Comparison of ENCODE assay signal across 8 cellular contexts in the genomic region with DNA sequence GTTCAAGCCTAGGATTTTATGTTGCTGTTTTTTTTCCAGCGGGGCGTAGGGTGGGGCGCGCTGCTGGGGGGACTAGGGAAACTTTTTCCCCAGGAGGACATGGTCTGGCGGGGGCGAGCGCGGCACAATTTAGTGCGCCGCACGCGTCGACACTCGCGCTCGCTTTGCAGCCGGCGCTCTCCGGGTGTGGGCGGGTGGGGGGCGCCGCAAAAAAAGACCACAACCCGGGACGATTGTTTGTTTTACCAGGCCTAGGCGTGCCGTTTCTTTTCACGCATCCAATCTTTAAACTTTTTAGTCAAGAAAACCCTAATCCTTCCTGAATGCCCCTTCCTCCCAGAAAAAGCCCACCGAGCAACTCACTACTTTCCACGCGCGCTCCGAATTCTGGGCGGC. TPM values are rescaled to one million over a fixed set of nuclear protein-coding genes. Genes with fewer than 3 reads are reported as not detected.
DNase-seq lines count a peak whose midpoint lies in the region; TF ChIP-seq lines count a peak whose summit lies in the region.

No MANE protein-coding gene starts in this region.

- peak overlapping the region; percentile 98 for H3K4me3 Mint-ChIP-seq in progenitor cell of endocrine pancreas (ENCODE audit: low read depth)

- H3K36me3 Mint-ChIP-seq in progenitor cell of endocrine pancreas (ENCODE audit: insufficient read depth) = peaks cover 36% of the 10 kb centered on the region

- no peaks in the 10 kb centered on the region for H3K27me3 Mint-ChIP-seq in progenitor cell of endocrine pancreas

- no peaks in the 10 kb centered on the region for H3K27me3 ChIP-seq in H7 (ENCODE audit: control insufficient read depth, insufficient read depth, low read length)
- peaks cover 9% of the 10 kb centered on the region for H3K27me3 ChIP-seq in WERI-Rb-1 (ENCODE audit: insufficient read depth, low read depth, severe bottlenecking)

- TF ChIP-seq CTCF in WERI-Rb-1 (IDR thresholded peaks at IDR 0.05; ENCODE audit: low read depth, low read length) (no peak), fibroblast of the aortic adventitia (IDR thresholded peaks at IDR 0.05; ENCODE audit: insufficient read depth, low read length) (no peak), progenitor cell of endocrine pancreas (IDR thresholded peaks at IDR 0.05; ENCODE audit: unreplicated experiment) (no peak)

- peak overlapping the region; percentile 89 for H3K27ac ChIP-seq in WERI-Rb-1

- H3K36me3 ChIP-seq in H7 (replicated peaks; ENCODE audit: control insufficient read depth, insufficient read depth, low read length) = peaks cover 18% of the 10 kb centered on the region
- peaks cover 3% of the 10 kb centered on the region for H3K36me3 ChIP-seq in WERI-Rb-1

- no peak for DNase-seq in H7
- DNase-seq in WERI-Rb-1 = no peak
- DNase-seq in fibroblast of the aortic adventitia (ENCODE audit: low read depth) = no peak
- no peak for DNase-seq in progenitor cell of endocrine pancreas (ENCODE audit: low spot score, unreplicated experiment)
- DNase-seq in inferior parietal cortex (ENCODE audit: extremely low spot score) = no peak
- DNase-seq in NCI-H1048 (lab: John Stamatoyannopoulos, UW) = no peak
- DNase-seq in HCEC 1CT = no peak
- DNase-seq in SIG-M5 (lab: John Stamatoyannopoulos, UW) = no peak

- peak overlapping the region; percentile 88 for H3K4me3 ChIP-seq in H7 (ENCODE audit: insufficient read depth, low read depth, low read length)
- H3K4me3 ChIP-seq in WERI-Rb-1 (ENCODE audit: low read depth, low read length) = peak overlapping the region; percentile 90
- peak overlapping the region; percentile 99 for H3K4me3 ChIP-seq in fibroblast of the aortic adventitia (ENCODE audit: low read depth, low read length)

- H3K9me3 ChIP-seq in WERI-Rb-1 (ENCODE audit: severe bottlenecking) = no peaks in the 10 kb centered on the region

- peaks cover 37% of the 10 kb centered on the region for H3K4me1 Mint-ChIP-seq in progenitor cell of endocrine pancreas (ENCODE audit: low read depth)

- peaks cover under 1% of the 10 kb centered on the region for H3K9me3 Mint-ChIP-seq in progenitor cell of endocrine pancreas (ENCODE audit: low read depth)

- H3K27ac Mint-ChIP-seq in progenitor cell of endocrine pancreas = peak overlapping the region; percentile 100

RNA-seq across cellular contexts. Expression of gene ZFP36L1, which starts 0.9 kb away (rescaled TPM):
- 47.8 and 73.1 TPM in 2 replicates for total RNA-seq in H7 (2014; rRNA removed; shearing (Covaris generic))
- total RNA-seq in fibroblast of the aortic adventitia (ENCODE audit: low replicate concordance) (24.1 and 53.8 TPM in 2 replicates), progenitor cell of endocrine pancreas (325 and 368 TPM in 2 replicates)
